9 cellular contexts compared by ENCODE assay signal in the genomic region with DNA sequence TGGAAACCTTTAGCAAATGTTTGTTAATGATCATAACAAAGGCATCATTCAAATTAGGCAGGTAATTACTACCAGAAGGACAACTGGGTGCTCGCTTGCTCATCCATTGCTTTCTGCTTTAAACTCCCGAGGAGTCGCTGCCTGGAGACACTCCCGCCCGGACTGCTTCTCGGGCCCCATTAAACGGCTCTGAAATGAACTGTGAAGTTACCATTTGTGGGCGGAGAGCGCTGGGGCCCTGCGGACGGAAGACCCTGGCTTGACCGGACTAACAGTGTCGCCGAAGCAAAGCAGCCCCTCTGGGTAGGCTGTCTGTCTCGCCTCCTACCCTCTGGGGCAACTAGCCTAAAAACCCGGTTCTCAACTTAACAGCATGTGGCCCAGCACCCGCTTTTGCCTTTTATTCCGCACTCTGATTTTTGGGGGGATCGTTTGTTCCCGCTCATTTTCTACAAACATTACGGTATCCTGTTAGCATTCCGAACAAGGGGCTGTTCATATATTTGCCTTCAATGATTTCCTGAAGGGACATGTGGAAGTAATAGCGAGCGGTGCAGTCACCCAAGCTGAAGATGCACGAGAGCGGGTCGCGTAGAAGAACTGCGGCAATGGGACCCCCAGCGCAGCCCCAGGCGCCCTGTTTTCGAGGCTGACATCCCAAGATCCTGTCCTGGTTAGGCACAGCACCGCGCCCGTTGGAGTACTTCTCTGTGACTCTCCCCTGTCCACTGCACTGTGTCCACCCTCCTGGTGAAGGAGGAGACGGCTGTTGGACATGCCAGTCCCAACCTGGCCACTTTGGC. TPM values are rescaled to one million over a fixed set of nuclear protein-coding genes. Genes with fewer than 3 reads are reported as not detected.
DNase-seq lines count a peak whose midpoint lies in the region; ATAC-seq, FAIRE-seq and TF ChIP-seq lines count a peak whose summit lies in the region.
"Had no signal": no experiment of that assay in that cellular context is flagged by ENCODE, and none has a peak within 500 bp of the region (broad histone marks: within the 10 kb centered on the region; RNA-seq: fewer than 3 reads in every experiment).

No MANE protein-coding gene starts in this region.

- TF ChIP-seq EP300 in gastroesophageal sphincter (IDR thresholded peaks at IDR 0.05) = no peak

- H3K36me3 Mint-ChIP-seq in CD8-positive, alpha-beta T cell = no peaks in the 10 kb centered on the region
- no peaks in the 10 kb centered on the region for H3K36me3 Mint-ChIP-seq in activated B cell treated with CpG ODN at 0.5 μM for 24 hours (ENCODE audit: low read depth)

- TF ChIP-seq POLR2A in HCT116 (IDR thresholded peaks at IDR 0.05; ENCODE audit: borderline replicate concordance, extremely low read depth, insufficient read depth, insufficient read length) = no peak
- no peak for TF ChIP-seq POLR2A in gastroesophageal sphincter (IDR thresholded peaks at IDR 0.05)

- H3K27ac ChIP-seq in CD8-positive, alpha-beta T cell (ENCODE audit: low read depth, low read length) = no peak overlapping the region
- no peak overlapping the region for H3K27ac ChIP-seq in HCT116 (ENCODE audit: low read depth, low read length)
- H3K27ac ChIP-seq in gastroesophageal sphincter = peak overlapping the region in 3 of 4 donors; percentile 61 to 77 (median 71)
- peak overlapping the region in 2 of 4 donors; percentile 12 to 27 for H3K27ac ChIP-seq in pancreas
- H3K27ac ChIP-seq: HL-60 had no signal

- no peaks in the 10 kb centered on the region for H3K9me2 ChIP-seq in HCT116 (ENCODE audit: insufficient read depth)

- no peak for DNase-seq in CD8-positive, alpha-beta T cell
- DNase-seq in HCT116 (ENCODE audit: low read depth, low spot score) (no peak), activated B cell treated with CpG ODN at 0.5 μM for 24 hours (peak; percentile 17), pancreas (no peak), hippocampal formation (lab: John Stamatoyannopoulos, UW) (no peak), UCSD-AML1 (lab: John Stamatoyannopoulos, UW; ENCODE audit: unreplicated experiment) (no peak)

- H3K9me3 Mint-ChIP-seq in CD8-positive, alpha-beta T cell = no peaks in the 10 kb centered on the region
- H3K9me3 Mint-ChIP-seq in activated B cell treated with CpG ODN at 0.5 μM for 24 hours = no peaks in the 10 kb centered on the region

- no peak overlapping the region for H3K9ac ChIP-seq in HCT116 (ENCODE audit: low read length)

- RAD21 ChIA-PET in HCT116 (lab: Charles Lee; ENCODE audit: low non-redundant PET in 1 of 2, low total read pairs in 2 of 2, uncharacterized antibody in 2 of 2, unreplicated experiment in 2 of 2) = no interaction called here

- H3K4me1 ChIP-seq in CD8-positive, alpha-beta T cell (ENCODE audit: insufficient read depth, low read length) = peaks cover 49% of the 10 kb centered on the region
- peaks cover 0 to 10% of the 10 kb centered on the region in 2 experiments; a peak in 2 of 4 replicates for H3K4me1 ChIP-seq in HCT116 (ENCODE audit: control insufficient read depth in 1 of 2, insufficient read depth in 2 of 2, low read length in 2 of 2)
- peaks cover 0 to 65% (median 19%) of the 10 kb centered on the region in 3 donors for H3K4me1 ChIP-seq in gastroesophageal sphincter
- H3K4me1 ChIP-seq in pancreas = peaks cover 0 to 23% (median 3%) of the 10 kb centered on the region in 3 donors

- POLR2A ChIA-PET in CD8-positive, alpha-beta T cell (lab: Charles Lee) = no interaction called here
- POLR2A ChIA-PET in HCT116 (lab: Charles Lee) = no interaction called here
- POLR2A ChIA-PET in activated B cell treated with CpG ODN at 0.5 μM for 24 hours (lab: Charles Lee) = no interaction called here

- CTCF ChIA-PET in CD8-positive, alpha-beta T cell (lab: Charles Lee) = interaction anchor here (1.7 to 2.6 kb wide), 2 partner anchors 10 to 297 kb away, joined by 6 to 15 read pairs; no protein-coding TSS in a partner anchor
- CTCF ChIA-PET in HCT116 (lab: Charles Lee) = interaction anchor here (1.5 to 1.6 kb wide), 2 partner anchors 298 to 322 kb away, joined by 3 to 5 read pairs; no protein-coding TSS in a partner anchor
- CTCF ChIA-PET in activated B cell treated with CpG ODN at 0.5 μM for 24 hours (lab: Charles Lee) = interaction anchor here (1.0 kb wide), 1 partner anchor 297 kb away, joined by 3 read pairs; no protein-coding TSS in a partner anchor

- no peak for FAIRE-seq in pancreas (lab: Jason Lieb, UNC)

- no peak for TF ChIP-seq CTCF in CD8-positive, alpha-beta T cell (IDR thresholded peaks at IDR 0.05)
- TF ChIP-seq CTCF in HCT116 (IDR thresholded peaks at IDR 0.05 in 2 of 3, conservative IDR thresholded peaks at IDR 0.05 in 1 of 3; ENCODE audit: borderline replicate concordance in 1 of 3, insufficient read depth in 1 of 3, low read depth in 2 of 3, low read length in 2 of 3) (no peak), activated B cell treated with CpG ODN at 0.5 μM for 24 hours (IDR thresholded peaks at IDR 0.05) (no peak), gastroesophageal sphincter (IDR thresholded peaks at IDR 0.05) (no peak), pancreas (IDR thresholded peaks at IDR 0.05) (no peak)

- H3K27me3 ChIP-seq in CD8-positive, alpha-beta T cell (ENCODE audit: insufficient read depth, low read length) = peaks cover 47% of the 10 kb centered on the region
- no peaks in the 10 kb centered on the region for H3K27me3 ChIP-seq in HCT116 (ENCODE audit: insufficient read depth, low read length)
- H3K27me3 ChIP-seq in gastroesophageal sphincter = peaks cover 100% of the 10 kb centered on the region
- H3K27me3 ChIP-seq in pancreas = peaks cover 6 to 77% (median 20%) of the 10 kb centered on the region in 4 donors

- no peak for TF ChIP-seq RAD21 in HCT116 (IDR thresholded peaks at IDR 0.05; ENCODE audit: low read depth)

- no peak overlapping the region for H3K27ac Mint-ChIP-seq in CD8-positive, alpha-beta T cell
- H3K27ac Mint-ChIP-seq in activated B cell treated with CpG ODN at 0.5 μM for 24 hours = peak overlapping the region; percentile 24

- H3K9me3 ChIP-seq in CD8-positive, alpha-beta T cell (ENCODE audit: low read length) = no peaks in the 10 kb centered on the region
- H3K9me3 ChIP-seq in HCT116 (ENCODE audit: control insufficient read depth in 1 of 2, insufficient read depth in 1 of 2, low read depth in 1 of 2, low read length in 2 of 2) (no peaks in the 10 kb centered on the region), gastroesophageal sphincter (no peaks in the 10 kb centered on the region), pancreas (no peaks in the 10 kb centered on the region)

- H3K27me3 Mint-ChIP-seq in CD8-positive, alpha-beta T cell (ENCODE audit: low read depth) = peaks cover 81% of the 10 kb centered on the region
- peaks cover 79% of the 10 kb centered on the region for H3K27me3 Mint-ChIP-seq in activated B cell treated with CpG ODN at 0.5 μM for 24 hours

- H3K4me1 Mint-ChIP-seq in CD8-positive, alpha-beta T cell (ENCODE audit: low read depth) = peaks cover 40% of the 10 kb centered on the region
- H3K4me1 Mint-ChIP-seq in activated B cell treated with CpG ODN at 0.5 μM for 24 hours = peaks cover 54% of the 10 kb centered on the region

- ATAC-seq in CD8-positive, alpha-beta T cell = no peak
- peak; percentile 70 for ATAC-seq in HCT116
- no peak for ATAC-seq in activated B cell treated with CpG ODN at 0.5 μM for 24 hours (ENCODE audit: low read depth)
- ATAC-seq in gastroesophageal sphincter = peak; percentile 16
- ATAC-seq in pancreas = peak; percentile 6 to 29 (median 18)
- ATAC-seq in GM21381 (IDR thresholded peaks at IDR 0.05; ENCODE audit: unreplicated experiment) = no peak

- peak overlapping the region; percentile 37 for H3K4me3 ChIP-seq in CD8-positive, alpha-beta T cell (ENCODE audit: low read depth, low read length)
- H3K4me3 ChIP-seq in HCT116 (replicated peaks in 1 of 2; ENCODE audit: low read depth in 1 of 2, low read length in 2 of 2) = peak overlapping the region; percentile 9 to 51
- peak overlapping the region in 1 of 2 donors; percentile 60 for H3K4me3 ChIP-seq in gastroesophageal sphincter
- peak overlapping the region in 2 of 4 donors; percentile 10 to 36 for H3K4me3 ChIP-seq in pancreas

- WGBS in gastroesophageal sphincter (ENCODE audit: low coverage in 1 of 2), 2 donors = 0 to 4% methylated on average over 16 to 17 of the region's 36 CpGs
- WGBS in pancreas, 2 donors = 5 to 8% methylated on average over 36 of the region's 36 CpGs

- intact Hi-C loops in CD8-positive, alpha-beta T cell (cut with DNase I, micrococcal nuclease) = no loop called here
- intact Hi-C loops in HCT116 (cut with micrococcal nuclease) (loop anchor here (1.0 kb wide), 1 partner anchor 319 kb away; no protein-coding TSS in a partner anchor), activated B cell treated with CpG ODN at 0.5 μM for 24 hours (cut with micrococcal nuclease) (no loop called here), pancreas (cut with DNase I) (loop anchor here in 2 of 3 donors (5.0 kb wide), 2 partner anchors 315 to 320 kb away; no protein-coding TSS in a partner anchor)

- no peaks in the 10 kb centered on the region for H3K79me2 ChIP-seq in HCT116 (ENCODE audit: insufficient read depth, low read length)

- peak overlapping the region; percentile 86 for H3K4me2 ChIP-seq in HCT116 (ENCODE audit: low read length)

- H2AFZ ChIP-seq in HCT116 (ENCODE audit: low read depth, low read length, poor library complexity, severe bottlenecking) = peak overlapping the region; percentile 95

- H3K36me3 ChIP-seq in CD8-positive, alpha-beta T cell (ENCODE audit: insufficient read depth, low read length) = no peaks in the 10 kb centered on the region
- no peaks in the 10 kb centered on the region for H3K36me3 ChIP-seq in HCT116 (ENCODE audit: control insufficient read depth in 1 of 2, insufficient read depth in 2 of 2, low read length in 2 of 2)
- no peaks in the 10 kb centered on the region for H3K36me3 ChIP-seq in gastroesophageal sphincter
- H3K36me3 ChIP-seq in pancreas = no peaks in the 10 kb centered on the region

- peak overlapping the region; percentile 62 for H3K4me3 Mint-ChIP-seq in CD8-positive, alpha-beta T cell
- H3K4me3 Mint-ChIP-seq in activated B cell treated with CpG ODN at 0.5 μM for 24 hours = peak overlapping the region; percentile 76

- BruUV-seq in HCT116 (replicated peaks; lab: Mats Ljungman, UMichigan) = no TSS peak

- H4K20me1 ChIP-seq in HCT116 (ENCODE audit: insufficient read depth) = no peaks in the 10 kb centered on the region

TF ChIP-seq in HCT116, 20 proteins besides CTCF, POLR2A, EP300 and RAD21:
- TF ChIP-seq POLR2AphosphoS5 (IDR thresholded peaks at IDR 0.05; ENCODE audit: low read depth, low read length) = no peak
- TF ChIP-seq YY1 (IDR thresholded peaks at IDR 0.05; ENCODE audit: extremely low read depth, insufficient replicate concordance, low read depth, low read length) = no peak
- no peak for TF ChIP-seq EZH2phosphoT487 (IDR thresholded peaks at IDR 0.05; ENCODE audit: borderline replicate concordance)
- TF ChIP-seq FOSL1 (IDR thresholded peaks at IDR 0.05; ENCODE audit: low read depth) = no peak

RNA-seq across cellular contexts. Expression of gene PDGFRA, which starts 1.6 kb away (rescaled TPM):
- total RNA-seq in CD8-positive, alpha-beta T cell = not detected
- 0.25 TPM for total RNA-seq in HCT116 (2021; ENCODE audit: unreplicated experiment)
- polyA plus RNA-seq in HCT116 (2012) = not detected in 2 replicates
- not detected in 2 replicates for total RNA-seq in activated B cell treated with CpG ODN at 0.5 μM for 24 hours
- total RNA-seq in gastroesophageal sphincter = 100 to 1,000 TPM in 3 of 4 donors, 10 to 100 TPM in 1; 92.2 to 164 (median 130) TPM
- total RNA-seq in pancreas = 10 to 100 TPM in 4 of 6 donors, 1 to 10 TPM in 2; 5.3 to 43.0 (median 16.1) TPM
- 1 to 10 TPM; 2.6 to 3.5 TPM for polyA plus RNA-seq in pancreas

Comparison
In these comparisons a context has a peak if more than half of its experiments do, and no peak if none do; other contexts are left out.
1. ATAC-seq: peak in HCT116 (single experiment), gastroesophageal sphincter (single experiment) and pancreas (4 of 4); none in CD8-positive, alpha-beta T cell (single experiment), activated B cell treated with CpG ODN at 0.5 μM for 24 hours (single experiment) and GM21381 (single experiment).
2. H3K27ac ChIP-seq: peak in gastroesophageal sphincter (3 of 4); none in CD8-positive, alpha-beta T cell (single experiment) and HCT116 (single experiment).
3. intact Hi-C loops: an anchor here in HCT116 (1.0 kb wide) and pancreas (5.0 kb wide); none called in CD8-positive, alpha-beta T cell and activated B cell treated with CpG ODN at 0.5 μM for 24 hours.